In genomic region chr11:36131719-36132349, GRCh38 we compare ENCODE assay signal across 8 cellular contexts.
DNase-seq lines count a peak whose midpoint lies in the region; ATAC-seq, FAIRE-seq and TF ChIP-seq lines count a peak whose summit lies in the region.

No MANE protein-coding gene starts in this region.

- H3K27me3 ChIP-seq in K562 (ENCODE audit: control insufficient read depth in 2 of 2, insufficient read depth in 2 of 2, low read length in 2 of 2): no peaks in the 10 kb centered on the region
- H3K27me3 ChIP-seq in thoracic aorta (replicated peaks; ENCODE audit: insufficient read depth): no peaks in the 10 kb centered on the region

- H3K4me1 ChIP-seq in K562 (replicated peaks in 1 of 2; ENCODE audit: control insufficient read depth in 2 of 2, insufficient read depth in 2 of 2, low read length in 2 of 2) (peaks cover 0 to 5% of the 10 kb centered on the region in 2 experiments; a peak in 3 of 5 replicates), thoracic aorta (ENCODE audit: control insufficient read depth in 1 of 2, low read depth in 2 of 2) (no peaks in the 10 kb centered on the region)

- TF ChIP-seq CTCF in GM10248 (IDR thresholded peaks at IDR 0.05; ENCODE audit: control extremely low read depth, extremely low read depth, low read depth, missing control alignments) (peak; percentile 82), K562 (IDR thresholded peaks at IDR 0.05 in 2 of 3, conservative IDR thresholded peaks at IDR 0.05 in 1 of 3; ENCODE audit: insufficient read depth in 2 of 3, low read depth in 1 of 3, low read length in 3 of 3) (peak; percentile 80 to 88 (median 84)), thoracic aorta (IDR thresholded peaks at IDR 0.05) (peak; percentile 47)

- TF ChIP-seq POLR2A in K562 (conservative IDR thresholded peaks at IDR 0.05): no peak

- no peak overlapping the region for H3K27ac Mint-ChIP-seq in effector memory CD8-positive, alpha-beta T cell

- H3K4me2 ChIP-seq in K562 (ENCODE audit: insufficient read depth, low read length): no peak overlapping the region

- H3K27ac ChIP-seq in K562 (ENCODE audit: extremely low read depth, low read depth, low read length): no peak overlapping the region
- no peak overlapping the region for H3K27ac ChIP-seq in thoracic aorta

- no peaks in the 10 kb centered on the region for H3K79me2 ChIP-seq in K562 (ENCODE audit: control insufficient read depth, insufficient read depth, low read length)

- peaks cover 37 to 57% of the 10 kb centered on the region in 2 donors for H3K27me3 Mint-ChIP-seq in effector memory CD8-positive, alpha-beta T cell

- no peak overlapping the region for H3K4me3 Mint-ChIP-seq in effector memory CD8-positive, alpha-beta T cell

- CTCF ChIA-PET in GM10248 (lab: Yijun Ruan, JAX) (interaction anchor here (0.8 to 3.4 kb wide), 13 partner anchors 8 to 521 kb away, joined by 3 to 21 read pairs (median 4); partner anchors contain the start of gene FJX1), K562 (lab: Yijun Ruan, JAX; ENCODE audit: low intra/inter-chr PET ratio) (interaction anchor here (0.9 to 1.5 kb wide), 3 partner anchors 90 to 515 kb away, joined by 4 to 9 read pairs (median 4); no protein-coding TSS in a partner anchor)

- H3K9me3 Mint-ChIP-seq in effector memory CD8-positive, alpha-beta T cell: no peaks in the 10 kb centered on the region

- whole genome bisulfite sequencing in K562 (ENCODE audit: insufficient coverage, low coverage, missing lambda C conversion rate): 43% methylated on average over 8 of the region's 8 CpGs

- no peaks in the 10 kb centered on the region; the same call in 1 of the 2 replicates for H3K9me3 ChIP-seq in K562 (replicated peaks; ENCODE audit: control insufficient read depth, insufficient read depth, low read depth, low read length)
- H3K9me3 ChIP-seq in thoracic aorta: no peaks in the 10 kb centered on the region

- intact Hi-C loops in K562 (cut with micrococcal nuclease): loop anchor here (1.0 to 10.0 kb wide), 5 partner anchors 18 to 515 kb away; partner anchors contain the start of gene LDLRAD3

- no peaks in the 10 kb centered on the region for H3K9me1 ChIP-seq in K562 (ENCODE audit: control insufficient read depth, insufficient read depth, low read length)

- no peaks in the 10 kb centered on the region for H3K4me1 Mint-ChIP-seq in effector memory CD8-positive, alpha-beta T cell (ENCODE audit: low read depth in 2 of 2)

- H3K36me3 ChIP-seq in K562 (ENCODE audit: control insufficient read depth, insufficient read depth, low read length) (no peaks in the 10 kb centered on the region), thoracic aorta (no peaks in the 10 kb centered on the region)

- H4K20me1 ChIP-seq in K562 (replicated peaks; ENCODE audit: control insufficient read depth, insufficient read depth, low read length): no peaks in the 10 kb centered on the region

- H3K4me3 ChIP-seq in K562 (no peak overlapping the region), thoracic aorta (no peak overlapping the region)

- no peak overlapping the region for H2AFZ ChIP-seq in K562 (ENCODE audit: low read depth, low read length)

- no peak overlapping the region for H3K9ac ChIP-seq in K562 (ENCODE audit: insufficient read depth in 1 of 2, low read depth in 2 of 2, low read length in 2 of 2)

- no peak for TF ChIP-seq EP300 in K562 (IDR thresholded peaks at IDR 0.05; ENCODE audit: low read length)

- no peaks in the 10 kb centered on the region for H3K36me3 Mint-ChIP-seq in effector memory CD8-positive, alpha-beta T cell (ENCODE audit: insufficient read depth)

- ATAC-seq in K562 (peak; percentile 97), thoracic aorta (ENCODE audit: insufficient number of reproducible peaks, low FRiP score, low read depth) (no peak), GM18498 (IDR thresholded peaks at IDR 0.05; ENCODE audit: unreplicated experiment) (no peak)
- ATAC-seq in effector memory CD8-positive, alpha-beta T cell (replicated peaks): no peak

- peak; percentile 45 for DNase-seq in GM10248 (ENCODE audit: extremely low spot score)
- DNase-seq in NCI-H1694 (lab: John Stamatoyannopoulos, UW): peak; percentile 47
- peak; percentile 39 to 73 (median 54) for DNase-seq in K562 (ENCODE audit: extremely low read depth in 1 of 4, low spot score in 3 of 4)
- DNase-seq in iPS-NIHi11 (ENCODE audit: low spot score): peak; percentile 72
- DNase-seq in thoracic aorta (ENCODE audit: low spot score): no peak
- DNase-seq in effector memory CD8-positive, alpha-beta T cell: no peak
- no peak for DNase-seq in DMS 273 (lab: John Stamatoyannopoulos, UW; ENCODE audit: unreplicated experiment)

- in situ Hi-C loops in K562 (cut with MboI): no loop called here

- peak; percentile 93 for FAIRE-seq in K562 (lab: Jason Lieb, UNC)

- no TSS peak for BruUV-seq in K562 (replicated peaks; lab: Mats Ljungman, UMichigan)

- TF ChIP-seq RAD21 in K562 (CRISPR knock-in tag; conservative IDR thresholded peaks at IDR 0.05 in 1 of 2, IDR thresholded peaks at IDR 0.05 in 1 of 2): peak; percentile 92

- POLR2A ChIA-PET in GM10248 (lab: Yijun Ruan, JAX) (no interaction called here), K562 (lab: Yijun Ruan, JAX) (interaction anchor here (1.1 kb wide), 1 partner anchor 18 kb away, joined by 3 read pairs; no protein-coding TSS in a partner anchor)

TF ChIP-seq in K562, 482 proteins besides CTCF, POLR2A, EP300 and RAD21:
- TF ChIP-seq JUND (IDR thresholded peaks at IDR 0.05; ENCODE audit: borderline replicate concordance, low read depth, low read length): peak; percentile 42; the same call in 1 of the 2 replicates
- no peak; the same call in 2 of the 3 replicates for TF ChIP-seq JUND (tag; IDR thresholded peaks at IDR 0.05; ENCODE audit: borderline replicate concordance, low read depth, low read length)
- 0 out of 2 replicates have a peak, but pooled peaks have one; percentile 37 for TF ChIP-seq CC2D1A (IDR thresholded peaks at IDR 0.05)
- peak; percentile 71 for TF ChIP-seq SMC3 (conservative IDR thresholded peaks at IDR 0.05; ENCODE audit: insufficient read depth, low read depth, low read length)
- TF ChIP-seq ARID2 (IDR thresholded peaks at IDR 0.05): peak; percentile 73
- TF ChIP-seq TSC22D4 (tag; IDR thresholded peaks at IDR 0.05): no peak
- TF ChIP-seq RB1 (IDR thresholded peaks at IDR 0.05; ENCODE audit: low read depth): 0 out of 2 replicates have a peak, but pooled peaks have one; percentile 21
- no peak for TF ChIP-seq MCM5 (IDR thresholded peaks at IDR 0.05; ENCODE audit: low read depth)
- TF ChIP-seq DEAF1 (CRISPR knock-in tag; IDR thresholded peaks at IDR 0.05): peak; percentile 82
- TF ChIP-seq NFIC (IDR thresholded peaks at IDR 0.05): no peak
TF ChIP-seq in K562: peak in this region for 6.

Comparison
In these comparisons a context has a peak if more than half of its experiments do, and no peak if none do; other contexts are left out.
1. DNase-seq: peak in GM10248 (single experiment), NCI-H1694 (single experiment), K562 (4 of 4) and iPS-NIHi11 (single experiment); none in thoracic aorta (single experiment), effector memory CD8-positive, alpha-beta T cell (0 of 3) and DMS 273 (single experiment).
2. Peak in every context shown above with its lines, with median percentiles within 50 percentile points of each other: CTCF ChIP-seq.